ENCODE assay signal across 8 cellular contexts in genomic region chr15:63605816-63606215, GRCh38. TPM values are rescaled to one million over a fixed set of nuclear protein-coding genes. Genes with fewer than 3 reads are reported as not detected.
DNase-seq lines count a peak whose midpoint lies in the region; ATAC-seq and TF ChIP-seq lines count a peak whose summit lies in the region.

No MANE protein-coding gene starts in this region.

- no peaks in the 10 kb centered on the region for H3K9me3 Mint-ChIP-seq in nephron progenitor cell

- H3K27me3 Mint-ChIP-seq in T-helper 17 cell (no peaks in the 10 kb centered on the region), nephron progenitor cell (ENCODE audit: low read depth, poor library complexity) (peaks cover 29% of the 10 kb centered on the region)

- DNase-seq in ELR (ENCODE audit: low read depth): peak; percentile 36
- DNase-seq in T-helper 17 cell: peak in 2 of 3 donors; percentile 19 to 36
- DNase-seq in activated naive CD4-positive, alpha-beta T cell treated with Interleukin-2 at 50 U/mL for 16 hours: peak; percentile 61
- DNase-seq in stimulated activated CD4-positive, alpha-beta T cell treated with anti-CD3 and anti-CD28 coated beads, Interleukin-1b, Interleukin-23, amount 100 ng/mL, for 4 hours (ENCODE audit: low read depth in 2 of 2): peak; percentile 34 to 43
- no peak for DNase-seq in nephron progenitor cell
- DNase-seq in dedifferentiated amniotic fluid mesenchymal stem cell (ENCODE audit: extremely low spot score): no peak
- DNase-seq in NCI-H526 treated with DMSO at 0.1 percent for 48 hours (lab: John Stamatoyannopoulos, UW): no peak

- H3K4me1 Mint-ChIP-seq in T-helper 17 cell (peaks cover 45% of the 10 kb centered on the region), nephron progenitor cell (peaks cover 41% of the 10 kb centered on the region)

- H3K36me3 Mint-ChIP-seq in T-helper 17 cell (ENCODE audit: low read depth) (peaks cover 3% of the 10 kb centered on the region), nephron progenitor cell (ENCODE audit: low read depth) (peaks cover 8% of the 10 kb centered on the region)

- peak overlapping the region; percentile 63 for H3K4me3 Mint-ChIP-seq in T-helper 17 cell
- no peak overlapping the region for H3K4me3 Mint-ChIP-seq in nephron progenitor cell

- H3K9me3 ChIP-seq in T-helper 17 cell (ENCODE audit: control insufficient read depth, low read length, poor library complexity, severe bottlenecking): no peaks in the 10 kb centered on the region

- no peak for TF ChIP-seq CTCF in nephron progenitor cell (IDR thresholded peaks at IDR 0.05)

- peak; percentile 55 for ATAC-seq in T-helper 17 cell
- ATAC-seq in HG02588 (IDR thresholded peaks at IDR 0.05; ENCODE audit: unreplicated experiment): no peak

- H3K27ac Mint-ChIP-seq in T-helper 17 cell: peak overlapping the region; percentile 91
- no peak overlapping the region for H3K27ac Mint-ChIP-seq in nephron progenitor cell

RNA-seq across cellular contexts. Expression of gene FBXL22, which starts 8.6 kb away (rescaled TPM):
- 1 to 10 TPM in 1 of 2 donors, under 1 TPM in 1; 0.81 to 1.1 TPM for total RNA-seq in T-helper 17 cell

Comparison
In these comparisons a context has a peak if more than half of its experiments do, and no peak if none do; other contexts are left out.
1. DNase-seq: peak in ELR (single experiment), T-helper 17 cell (2 of 3), activated naive CD4-positive, alpha-beta T cell treated with Interleukin-2 at 50 U/mL for 16 hours (single experiment) and stimulated activated CD4-positive, alpha-beta T cell treated with anti-CD3 and anti-CD28 coated beads, Interleukin-1b, Interleukin-23, amount 100 ng/mL, for 4 hours (2 of 2); none in nephron progenitor cell (single experiment), dedifferentiated amniotic fluid mesenchymal stem cell (single experiment) and NCI-H526 treated with DMSO at 0.1 percent for 48 hours (single experiment).